20 cellular contexts compared by ENCODE assay signal in genomic region chr21:39204134-39204533, GRCh38. TPM values are rescaled to one million over a fixed set of nuclear protein-coding genes. Genes with fewer than 3 reads are reported as not detected.
DNase-seq lines count a peak whose midpoint lies in the region; ATAC-seq, FAIRE-seq and TF ChIP-seq lines count a peak whose summit lies in the region.
"Had no signal": no experiment of that assay in that cellular context is flagged by ENCODE, and none has a peak within 500 bp of the region (broad histone marks: within the 10 kb centered on the region; RNA-seq: fewer than 3 reads in every experiment).

No MANE protein-coding gene starts in this region.

- peak; percentile 6 for FAIRE-seq in A204.1 (lab: Jason Lieb, UNC)
- FAIRE-seq: islet of Langerhans had no signal

- in situ Hi-C loops in astrocyte of the spinal cord (cut with HindIII; ENCODE audit: low sequenced_read_pairs) = no loop called here
- in situ Hi-C loops in G401 (cut with HindIII; ENCODE audit: low sequenced_read_pairs) = no loop called here

- H3K4me3 ChIP-seq in astrocyte of the spinal cord (ENCODE audit: low read depth, low read length) (no peak overlapping the region), kidney epithelial cell (ENCODE audit: low read depth, low read length) (no peak overlapping the region)
- H3K4me3 ChIP-seq: dorsolateral prefrontal cortex had no signal

- H3K36me3 ChIP-seq in kidney epithelial cell (ENCODE audit: control insufficient read depth, insufficient read depth, low read length) = peaks cover 3% of the 10 kb centered on the region

- no peak for ATAC-seq in GM19351 (IDR thresholded peaks at IDR 0.05; ENCODE audit: unreplicated experiment)
- ATAC-seq: natural killer cell had no signal

- TF ChIP-seq CTCF in astrocyte of the spinal cord (IDR thresholded peaks at IDR 0.05; ENCODE audit: low read depth, low read length) (peak; percentile 24), kidney epithelial cell (IDR thresholded peaks at IDR 0.05; ENCODE audit: insufficient read depth, low read length, poor library complexity, severe bottlenecking) (peak; percentile 19)

- peak; percentile 10 for DNase-seq in ELR (ENCODE audit: low read depth)
- DNase-seq in astrocyte of the spinal cord (ENCODE audit: low read depth, low spot score) = no peak
- no peak for DNase-seq in kidney epithelial cell (ENCODE audit: low read depth)
- DNase-seq in D341Med (ENCODE audit: low spot score) = no peak
- no peak for DNase-seq in T1000 (lab: John Stamatoyannopoulos, UW)
- no peak for DNase-seq in G401 (ENCODE audit: low spot score)
- DNase-seq: activated CD4-positive, CD25-positive, alpha-beta regulatory T cell; Caco-2; dorsolateral prefrontal cortex; EL; KG1; mesenchymal stem cell; natural killer cell; NCI-H1417; NCI-H526 treated with DMSO at 0.1 percent for 48 hours; retina; SIG-M5 had no signal

- no peaks in the 10 kb centered on the region for H3K27me3 ChIP-seq in kidney epithelial cell (ENCODE audit: control insufficient read depth, insufficient read depth, low read length)
- H3K27me3 ChIP-seq: dorsolateral prefrontal cortex had no signal

RNA-seq across cellular contexts. Expression of gene PSMG1, which starts 20.9 kb away (rescaled TPM):
- 37.1 and 52.6 TPM in 2 replicates for total RNA-seq in kidney epithelial cell
- 159 and 188 TPM in 2 replicates for total RNA-seq in G401 (2014; rRNA removed; shearing (Covaris generic))
